22 cellular contexts compared by ENCODE assay signal in genomic region chr6:19668710-19669109, GRCh38.
DNase-seq lines count a peak whose midpoint lies in the region; ATAC-seq and TF ChIP-seq lines count a peak whose summit lies in the region.
"Had no signal": no experiment of that assay in that cellular context is flagged by ENCODE, and none has a peak within 500 bp of the region (broad histone marks: within the 10 kb centered on the region; RNA-seq: fewer than 3 reads in every experiment).

No MANE protein-coding gene starts in this region.

- H3K36me3 Mint-ChIP-seq in HFFc6 (ENCODE audit: low read depth), result no peaks in the 10 kb centered on the region
- H3K36me3 Mint-ChIP-seq in chondrocyte (ENCODE audit: low read depth), result no peaks in the 10 kb centered on the region
- H3K36me3 Mint-ChIP-seq: CD4-positive, CD25-positive, alpha-beta regulatory T cell had no signal

- ATAC-seq in HG02885 (IDR thresholded peaks at IDR 0.05; ENCODE audit: poor library complexity, unreplicated experiment) (no peak), HG03457 (IDR thresholded peaks at IDR 0.05; ENCODE audit: unreplicated experiment) (no peak)
- ATAC-seq: activated naive CD8-positive, alpha-beta T cell treated with anti-CD3 and anti-CD28 coated beads, Interleukin-2, amount 50 U/mL, for 24 hours; GM12878; K562; T-helper 17 cell had no signal

- H3K4me3 ChIP-seq in AG04449 (ENCODE audit: low read depth, low read length), result no peak overlapping the region
- no peak overlapping the region for H3K4me3 ChIP-seq in muscle layer of colon (ENCODE audit: low read depth in 1 of 2, low read length in 2 of 2)
- no peak overlapping the region for H3K4me3 ChIP-seq in sigmoid colon
- H3K4me3 ChIP-seq: GM12878, K562, prostate gland had no signal

- H3K27ac Mint-ChIP-seq in HFFc6 (peak overlapping the region; percentile 34), chondrocyte (ENCODE audit: unreplicated experiment) (peak overlapping the region; percentile 33)
- H3K27ac Mint-ChIP-seq: activated CD4-positive, alpha-beta T cell treated with anti-CD3 and anti-CD28 coated beads, Interleukin-2, amount 10 ng/mL, durations not matched to agents 7 days and 5 days; activated naive CD8-positive, alpha-beta T cell treated with anti-CD3 and anti-CD28 coated beads, Interleukin-2, amount 50 U/mL, for 24 hours; CD4-positive, CD25-positive, alpha-beta regulatory T cell; T-helper 17 cell had no signal

- TF ChIP-seq POLR2A in sigmoid colon (IDR thresholded peaks at IDR 0.05), result no peak

- peaks cover 12% of the 10 kb centered on the region for H3K4me1 ChIP-seq in muscle layer of colon (ENCODE audit: insufficient read depth, low read length)
- H3K4me1 ChIP-seq in sigmoid colon, result peaks cover 0 to 20% (median 13%) of the 10 kb centered on the region in 4 donors
- H3K4me1 ChIP-seq: prostate gland had no signal

- no peaks in the 10 kb centered on the region for H3K9me3 Mint-ChIP-seq in HFFc6
- H3K9me3 Mint-ChIP-seq in chondrocyte (ENCODE audit: low read depth), result no peaks in the 10 kb centered on the region
- H3K9me3 Mint-ChIP-seq: activated CD4-positive, alpha-beta T cell treated with anti-CD3 and anti-CD28 coated beads, Interleukin-2, amount 10 ng/mL, durations not matched to agents 7 days and 5 days; neural crest cell had no signal

- H3K27ac ChIP-seq in muscle layer of colon (ENCODE audit: low read depth, low read length), result peak overlapping the region; percentile 20
- peak overlapping the region in 1 of 4 donors; percentile 46 for H3K27ac ChIP-seq in sigmoid colon
- H3K27ac ChIP-seq: prostate gland had no signal

- TF ChIP-seq CTCF in AG04449 (IDR thresholded peaks at IDR 0.05; ENCODE audit: insufficient read depth, low read length, missing control alignments) (no peak), HFFc6 (IDR thresholded peaks at IDR 0.05) (no peak), chondrocyte (IDR thresholded peaks at IDR 0.05) (no peak), sigmoid colon (IDR thresholded peaks at IDR 0.05) (no peak)

- intact Hi-C loops in sigmoid colon (cut with DNase I), result no loop called here
- intact Hi-C loops in posterior cingulate gyrus (cut with DNase I), result no loop called here

- H3K27me3 Mint-ChIP-seq in HFFc6 (ENCODE audit: insufficient read depth) (no peaks in the 10 kb centered on the region; the same call in none of the 2 replicates), chondrocyte (ENCODE audit: low read depth) (no peaks in the 10 kb centered on the region)
- H3K27me3 Mint-ChIP-seq: activated CD4-positive, alpha-beta T cell treated with anti-CD3 and anti-CD28 coated beads, Interleukin-2, amount 10 ng/mL, durations not matched to agents 7 days and 5 days; activated naive CD8-positive, alpha-beta T cell treated with anti-CD3 and anti-CD28 coated beads, Interleukin-2, amount 50 U/mL, for 24 hours; CD4-positive, CD25-positive, alpha-beta regulatory T cell; T-helper 17 cell had no signal

- TF ChIP-seq EP300 in sigmoid colon (IDR thresholded peaks at IDR 0.05), result no peak

- DNase-seq in AG04449 (ENCODE audit: low read depth, low spot score) (peak; percentile 4), HFFc6 (peak; percentile 27), chondrocyte (ENCODE audit: low spot score) (no peak), sigmoid colon (no peak), posterior cingulate gyrus (no peak)
- DNase-seq: activated CD4-positive, alpha-beta T cell treated with anti-CD3 and anti-CD28 coated beads, Interleukin-2, amount 10 ng/mL, durations not matched to agents 7 days and 5 days; activated effector memory CD4-positive, alpha-beta T cell treated with Interleukin-2 at 50 U/mL for 16 hours; activated naive CD8-positive, alpha-beta T cell treated with anti-CD3 and anti-CD28 coated beads, Interleukin-2, amount 50 U/mL, for 24 hours; CD4-positive, CD25-positive, alpha-beta regulatory T cell; DMS 273 treated with DMSO at 0.1 percent for 48 hours; NCI-H1694 treated with DMSO at 0.1 percent for 48 hours; NCI-H82; SHP77 treated with DMSO at 0.1 percent for 48 hours; small intestine; T-helper 17 cell had no signal

- peaks cover 31% of the 10 kb centered on the region for H3K4me1 Mint-ChIP-seq in HFFc6 (ENCODE audit: low read depth)
- peaks cover 31% of the 10 kb centered on the region for H3K4me1 Mint-ChIP-seq in chondrocyte (ENCODE audit: low read depth)
- H3K4me1 Mint-ChIP-seq: activated CD4-positive, alpha-beta T cell treated with anti-CD3 and anti-CD28 coated beads, Interleukin-2, amount 10 ng/mL, durations not matched to agents 7 days and 5 days; activated naive CD8-positive, alpha-beta T cell treated with anti-CD3 and anti-CD28 coated beads, Interleukin-2, amount 50 U/mL, for 24 hours; CD4-positive, CD25-positive, alpha-beta regulatory T cell; T-helper 17 cell had no signal

- no peak overlapping the region for H3K9ac ChIP-seq in muscle layer of colon (ENCODE audit: low read length)

- H3K36me3 ChIP-seq in muscle layer of colon (ENCODE audit: insufficient read depth, low read length) (no peaks in the 10 kb centered on the region), sigmoid colon (no peaks in the 10 kb centered on the region)
- H3K36me3 ChIP-seq: prostate gland had no signal

- CTCF ChIA-PET in AG04449 (lab: Yijun Ruan, JAX), result interaction anchor here (1.0 kb wide), 1 partner anchor 9 kb away, joined by 4 read pairs; no protein-coding TSS in a partner anchor

- H3K4me3 Mint-ChIP-seq in HFFc6 (peak overlapping the region; percentile 65), chondrocyte (ENCODE audit: unreplicated experiment) (no peak overlapping the region)
- H3K4me3 Mint-ChIP-seq: activated CD4-positive, alpha-beta T cell treated with anti-CD3 and anti-CD28 coated beads, Interleukin-2, amount 10 ng/mL, durations not matched to agents 7 days and 5 days; activated naive CD8-positive, alpha-beta T cell treated with anti-CD3 and anti-CD28 coated beads, Interleukin-2, amount 50 U/mL, for 24 hours; neural crest cell; T-helper 17 cell had no signal

- H3K9me3 ChIP-seq in muscle layer of colon (ENCODE audit: low read length) (no peaks in the 10 kb centered on the region), sigmoid colon (no peaks in the 10 kb centered on the region)
- H3K9me3 ChIP-seq: prostate gland had no signal

- H3K27me3 ChIP-seq in muscle layer of colon (ENCODE audit: control insufficient read depth in 1 of 2, insufficient read depth in 2 of 2, low read length in 2 of 2) (no peaks in the 10 kb centered on the region), sigmoid colon (no peaks in the 10 kb centered on the region)

- POLR2A ChIA-PET in AG04449 (lab: Yijun Ruan, JAX), result interaction anchor here (1.3 kb wide), 1 partner anchor 168 kb away, joined by 7 read pairs; the partner anchor contains the start of gene ID4

Comparison
In these comparisons a context has a peak if more than half of its experiments do, and no peak if none do; other contexts are left out.
1. DNase-seq: peak in AG04449 (single experiment) and HFFc6 (single experiment); none in chondrocyte (single experiment), sigmoid colon (single experiment) and posterior cingulate gyrus (0 of 10).